Comparison of ENCODE assay signal across 1 cellular context in genomic region chr11:62666259-62666926, GRCh38.
TF ChIP-seq lines count a peak whose summit lies in the region.

No MANE protein-coding gene starts in this region.

TF ChIP-seq in K562, 482 proteins besides CTCF, POLR2A, EP300 and RAD21:
- TF ChIP-seq ZNF436 (CRISPR knock-in tag; IDR thresholded peaks at IDR 0.05) (0 out of 2 replicates have a peak, but pooled peaks have one; percentile 31), HDAC2 (IDR thresholded peaks at IDR 0.05) (no peak), ADNP (tag; IDR thresholded peaks at IDR 0.05) (no peak), E2F4 (CRISPR knock-in tag; IDR thresholded peaks at IDR 0.05; ENCODE audit: low read depth) (0 out of 2 replicates have a peak, but pooled peaks have one; percentile 28), HNRNPL (IDR thresholded peaks at IDR 0.05; ENCODE audit: low read depth, low read length) (0 out of 2 replicates have a peak, but pooled peaks have one; percentile 62), MYC (IDR thresholded peaks at IDR 0.05; ENCODE audit: low read depth, low read length) (peak; percentile 16; the same call in 1 of the 2 replicates), MYC (CRISPR knock-in tag; IDR thresholded peaks at IDR 0.05; ENCODE audit: borderline replicate concordance, low read depth) (0 out of 2 replicates have a peak, but pooled peaks have one; percentile 39), ZNF23 (CRISPR knock-in tag; IDR thresholded peaks at IDR 0.05) (no peak), SIRT6 (IDR thresholded peaks at IDR 0.05; ENCODE audit: low read depth, low read length) (peak; percentile 52), POLR2G (IDR thresholded peaks at IDR 0.05; ENCODE audit: low read depth, low read length) (peak; percentile 45), GATA2 (CRISPR knock-in tag; IDR thresholded peaks at IDR 0.05) (no peak), KDM5B (IDR thresholded peaks at IDR 0.05; ENCODE audit: insufficient replicate concordance, low read depth, low read length) (peak; percentile 36), ATF3 (IDR thresholded peaks at IDR 0.05) (no peak), ATF3 (CRISPR knock-in tag; conservative IDR thresholded peaks at IDR 0.05) (peak; percentile 18; the same call in 1 of the 2 replicates), ZC3H4 (CRISPR knock-in tag; IDR thresholded peaks at IDR 0.05; ENCODE audit: borderline replicate concordance) (no peak), IRF2 (CRISPR knock-in tag; IDR thresholded peaks at IDR 0.05) (no peak), CHD1 (IDR thresholded peaks at IDR 0.05; ENCODE audit: low read length) (peak; percentile 93), SUPT5H (IDR thresholded peaks at IDR 0.05) (0 out of 2 replicates have a peak, but pooled peaks have one; percentile 15), ZNF184 (CRISPR knock-in tag; IDR thresholded peaks at IDR 0.05) (no peak), CCNT2 (IDR thresholded peaks at IDR 0.05; ENCODE audit: borderline replicate concordance, extremely low read depth, insufficient read length, low read depth, low read length) (peak; percentile 14), TFAP4 (CRISPR knock-in tag; IDR thresholded peaks at IDR 0.05; ENCODE audit: borderline replicate concordance) (no peak), HNRNPUL1 (IDR thresholded peaks at IDR 0.05; ENCODE audit: low read length) (peak; percentile 80), SIN3A (IDR thresholded peaks at IDR 0.05; ENCODE audit: borderline replicate concordance in 2 of 2, control insufficient read depth in 1 of 2, low read depth in 2 of 2, low read length in 2 of 2) (0 out of 4 replicates have a peak, but pooled peaks of 1 of the 2 experiments have one; percentile 7), SLC30A9 (CRISPR knock-in tag; IDR thresholded peaks at IDR 0.05) (no peak), MXI1 (IDR thresholded peaks at IDR 0.05; ENCODE audit: low read depth, low read length) (peak; percentile 13; the same call in 1 of the 2 replicates), CBX1 (IDR thresholded peaks at IDR 0.05; ENCODE audit: low read depth) (0 out of 2 replicates have a peak, but pooled peaks have one; percentile 36), FOXP4 (CRISPR knock-in tag; IDR thresholded peaks at IDR 0.05; ENCODE audit: borderline replicate concordance) (no peak), CXXC5 (CRISPR knock-in tag; IDR thresholded peaks at IDR 0.05) (no peak), MTA3 (IDR thresholded peaks at IDR 0.05; ENCODE audit: borderline replicate concordance) (no peak), NELFE (IDR thresholded peaks at IDR 0.05; ENCODE audit: insufficient read depth, insufficient read length) (no peak), FOXA1 (IDR thresholded peaks at IDR 0.05; ENCODE audit: borderline replicate concordance) (no peak), RBFOX2 (IDR thresholded peaks at IDR 0.05; ENCODE audit: low read depth, low read length) (0 out of 2 replicates have a peak, but pooled peaks have one; percentile 2), EP400 (IDR thresholded peaks at IDR 0.05) (no peak), PHB (CRISPR knock-in tag; IDR thresholded peaks at IDR 0.05) (0 out of 2 replicates have a peak, but pooled peaks have one; percentile 48), HMBOX1 (IDR thresholded peaks at IDR 0.05) (no peak), SNRNP70 (optimal IDR thresholded peaks at IDR 0.05; ENCODE audit: low read depth, low read length) (peak; percentile 89), RBM22 (IDR thresholded peaks at IDR 0.05; ENCODE audit: low read depth, low read length, poor library complexity, severe bottlenecking) (peak; percentile 30), TEAD2 (tag; IDR thresholded peaks at IDR 0.05) (no peak), POLR2AphosphoS5 (IDR thresholded peaks at IDR 0.05; ENCODE audit: control insufficient read depth, insufficient read depth, low read depth, low read length) (peak; percentile 40; the same call in 1 of the 2 replicates), MAX (CRISPR knock-in tag; IDR thresholded peaks at IDR 0.05) (0 out of 2 replicates have a peak, but pooled peaks have one; percentile 15), ZNF431 (CRISPR knock-in tag; IDR thresholded peaks at IDR 0.05) (no peak), ZNF239 (CRISPR knock-in tag; IDR thresholded peaks at IDR 0.05) (no peak)
